ENCODE assay signal across 35 cellular contexts in the genomic region with DNA sequence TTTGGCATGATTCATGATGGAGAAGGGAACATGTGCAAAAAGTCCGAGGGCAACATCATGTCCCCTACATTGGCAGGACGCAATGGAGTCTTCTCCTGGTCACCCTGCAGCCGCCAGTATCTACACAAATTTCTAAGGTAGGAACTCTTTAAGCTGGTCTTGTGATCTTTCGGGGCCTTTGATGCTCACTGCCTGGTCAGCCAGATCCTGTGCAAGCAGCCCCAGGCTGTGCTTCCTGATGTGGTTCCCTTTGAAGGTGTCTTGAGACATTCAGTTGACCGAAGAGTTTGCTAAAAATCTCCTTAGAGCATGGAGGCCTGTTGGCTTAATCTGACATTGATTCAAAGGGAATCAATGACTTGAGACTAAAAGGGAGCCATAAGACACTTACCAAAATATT.
DNase-seq lines count a peak whose midpoint lies in the region; ATAC-seq and TF ChIP-seq lines count a peak whose summit lies in the region.
"Had no signal": no experiment of that assay in that cellular context is flagged by ENCODE, and none has a peak within 500 bp of the region (broad histone marks: within the 10 kb centered on the region; RNA-seq: fewer than 3 reads in every experiment).

No MANE protein-coding gene starts in this region.

- H3K9me3 ChIP-seq in iPS-20b (ENCODE audit: insufficient read depth, low read depth, low read length), result no peaks in the 10 kb centered on the region
- H3K9me3 ChIP-seq in upper lobe of left lung, result no peaks in the 10 kb centered on the region
- H3K9me3 ChIP-seq in PC-3 (ENCODE audit: low read length), result no peaks in the 10 kb centered on the region
- H3K9me3 ChIP-seq: A549, BE2C, Caco-2 had no signal

- H3K27ac Mint-ChIP-seq in GM23338, result no peak overlapping the region
- H3K27ac Mint-ChIP-seq: B cell; CD14-positive monocyte; CD4-positive, alpha-beta memory T cell; CD4-positive, alpha-beta T cell; CD4-positive, CD25-positive, alpha-beta regulatory T cell; CD8-positive, alpha-beta T cell had no signal

- H3K4me3 Mint-ChIP-seq in GM23338, result no peak overlapping the region
- H3K4me3 Mint-ChIP-seq: B cell; CD14-positive monocyte; CD4-positive, alpha-beta memory T cell; CD4-positive, alpha-beta T cell; CD4-positive, CD25-positive, alpha-beta regulatory T cell; CD8-positive, alpha-beta memory T cell; CD8-positive, alpha-beta T cell had no signal

- intact Hi-C loops in PC-3 (cut with micrococcal nuclease), result no loop called here

- H3K4me3 ChIP-seq in GM23338 (no peak overlapping the region), iPS-20b (ENCODE audit: low read length) (peak overlapping the region; percentile 13; the same call in 1 of the 2 replicates), upper lobe of left lung (no peak overlapping the region), PC-3 (ENCODE audit: low read length) (no peak overlapping the region)
- H3K4me3 ChIP-seq: A549; BLaER1; BLaER1 treated with 17β-estradiol and CSF1 and Interleukin-3, amounts not matched to agents 10 nM and 100 nM had no signal

- POLR2A ChIA-PET in PC-3 (lab: Charles Lee; ENCODE audit: unreplicated experiment), result no interaction called here

- TF ChIP-seq POLR2A in upper lobe of left lung (IDR thresholded peaks at IDR 0.05), result no peak

- H3K36me3 ChIP-seq in GM23338 (ENCODE audit: insufficient read depth) (peaks cover 11% of the 10 kb centered on the region; the same call in 1 of the 2 replicates), iPS-20b (ENCODE audit: insufficient read depth, low read depth, low read length) (no peaks in the 10 kb centered on the region), upper lobe of left lung (no peaks in the 10 kb centered on the region), PC-3 (ENCODE audit: low read depth, low read length) (no peaks in the 10 kb centered on the region)
- H3K36me3 ChIP-seq: BE2C; BLaER1; BLaER1 treated with 17β-estradiol and CSF1 and Interleukin-3, amounts not matched to agents 10 nM and 100 nM had no signal

- peaks cover 36% of the 10 kb centered on the region for H3K36me3 Mint-ChIP-seq in GM23338 (ENCODE audit: low read depth)
- H3K36me3 Mint-ChIP-seq: CD14-positive monocyte; CD4-positive, alpha-beta memory T cell; CD4-positive, CD25-positive, alpha-beta regulatory T cell; CD8-positive, alpha-beta memory T cell; CD8-positive, alpha-beta T cell had no signal

- ATAC-seq in GM23338 (no peak), upper lobe of left lung (ENCODE audit: low FRiP score in 2 of 2) (no peak), GM21529 (IDR thresholded peaks at IDR 0.05; ENCODE audit: unreplicated experiment) (no peak), PC-3 (no peak), HG02870 (IDR thresholded peaks at IDR 0.05; ENCODE audit: unreplicated experiment) (no peak)
- ATAC-seq: A549; CD8-positive, alpha-beta T cell had no signal

- H3K4me1 ChIP-seq in GM23338 (ENCODE audit: insufficient read depth), result peaks cover 15% of the 10 kb centered on the region
- peaks cover 12% of the 10 kb centered on the region; the same call in 1 of the 2 replicates for H3K4me1 ChIP-seq in iPS-20b (ENCODE audit: insufficient read depth, low read length)
- H3K4me1 ChIP-seq in upper lobe of left lung, result no peaks in the 10 kb centered on the region
- no peaks in the 10 kb centered on the region for H3K4me1 ChIP-seq in PC-3 (ENCODE audit: insufficient read depth, low read length)
- H3K4me1 ChIP-seq: A549, BE2C, Caco-2 had no signal

- H3F3A ChIP-seq in GM23338 (replicated peaks; ENCODE audit: low read depth), result no peaks in the 10 kb centered on the region
- no peaks in the 10 kb centered on the region for H3F3A ChIP-seq in PC-3 (ENCODE audit: low read length, unreplicated experiment)

- no peak for TF ChIP-seq EP300 in upper lobe of left lung (IDR thresholded peaks at IDR 0.05)

- no peaks in the 10 kb centered on the region for H3K27me3 Mint-ChIP-seq in GM23338 (ENCODE audit: insufficient read depth, low read depth, poor library complexity)
- H3K27me3 Mint-ChIP-seq: B cell; CD4-positive, alpha-beta memory T cell; CD4-positive, alpha-beta T cell had no signal

- CTCF ChIA-PET in PC-3 (lab: Charles Lee), result no interaction called here

- H2AFZ ChIP-seq in GM23338 (no peak overlapping the region), PC-3 (ENCODE audit: low read length) (no peak overlapping the region)

- peak; percentile 77 for DNase-seq in ELF-1 (ENCODE audit: low read depth, low spot score)
- DNase-seq in GM23338 (ENCODE audit: low spot score), result no peak
- peak; percentile 69 for DNase-seq in islet precursor cell
- DNase-seq in upper lobe of left lung, result no peak
- DNase-seq in PC-3, result no peak
- DNase-seq: 8988T; ACHN; AML-193; BE2C; C1 segment of cervical spinal cord; Caco-2; Calu3; CD4-positive, alpha-beta memory T cell; CD4-positive, alpha-beta T cell; CD4-positive, CD25-positive, alpha-beta regulatory T cell; CD8-positive, alpha-beta memory T cell; CD8-positive, alpha-beta T cell; COR-L47; DMS 273 treated with DMSO at 0.1 percent for 48 hours; DMS153; DMS53; DMS79; DMS79 treated with DMSO at 0.1 percent for 48 hours; DND-41; EL had no signal

- peaks cover 23% of the 10 kb centered on the region for H3K4me1 Mint-ChIP-seq in GM23338
- H3K4me1 Mint-ChIP-seq: B cell; CD14-positive monocyte; CD4-positive, alpha-beta memory T cell; CD4-positive, CD25-positive, alpha-beta regulatory T cell; CD8-positive, alpha-beta memory T cell had no signal

- H3K79me2 ChIP-seq in GM23338 (replicated peaks; ENCODE audit: insufficient read depth) (no peaks in the 10 kb centered on the region), PC-3 (ENCODE audit: low read length) (no peaks in the 10 kb centered on the region)

- 0 out of 2 replicates have a peak overlapping the region, but pooled peaks have one; percentile 15 for H3K4me2 ChIP-seq in GM23338
- no peak overlapping the region for H3K4me2 ChIP-seq in PC-3 (ENCODE audit: low read length)
- H3K4me2 ChIP-seq: A549; BLaER1; BLaER1 treated with 17β-estradiol and CSF1 and Interleukin-3, amounts not matched to agents 10 nM and 100 nM had no signal

- no peaks in the 10 kb centered on the region; the same call in 1 of the 3 replicates for H3K9me3 Mint-ChIP-seq in GM23338
- H3K9me3 Mint-ChIP-seq: CD8-positive, alpha-beta T cell had no signal

- no peak overlapping the region for H3K9ac ChIP-seq in iPS-20b (ENCODE audit: low read depth, low read length)
- no peak overlapping the region for H3K9ac ChIP-seq in PC-3 (ENCODE audit: low read length)
- H3K9ac ChIP-seq: BLaER1; BLaER1 treated with 17β-estradiol and CSF1 and Interleukin-3, amounts not matched to agents 10 nM and 100 nM had no signal

- H3K27me3 ChIP-seq in GM23338 (ENCODE audit: insufficient read depth), result no peaks in the 10 kb centered on the region
- no peaks in the 10 kb centered on the region for H3K27me3 ChIP-seq in iPS-20b (ENCODE audit: insufficient read depth, low read length)
- no peaks in the 10 kb centered on the region for H3K27me3 ChIP-seq in upper lobe of left lung
- no peaks in the 10 kb centered on the region for H3K27me3 ChIP-seq in PC-3 (ENCODE audit: low read length)
- H3K27me3 ChIP-seq: BE2C; BLaER1; BLaER1 treated with 17β-estradiol and CSF1 and Interleukin-3, amounts not matched to agents 10 nM and 100 nM had no signal

- TF ChIP-seq CTCF in GM23338 (conservative IDR thresholded peaks at IDR 0.05; ENCODE audit: low read depth in 2 of 2) (no peak), upper lobe of left lung (IDR thresholded peaks at IDR 0.05) (no peak), PC-3 (conservative IDR thresholded peaks at IDR 0.05; ENCODE audit: low read depth, low read length) (no peak)

- 86 to 87% methylated on average over 5 of the region's 5 CpGs for WGBS in upper lobe of left lung, 2 donors

- no TSS peak for BruUV-seq in PC-3 (replicated peaks; lab: Mats Ljungman, UMichigan)

- H3K27ac ChIP-seq in GM23338 (ENCODE audit: low read depth), result no peak overlapping the region
- no peak overlapping the region for H3K27ac ChIP-seq in iPS-20b (ENCODE audit: low read length)
- no peak overlapping the region for H3K27ac ChIP-seq in upper lobe of left lung
- no peak overlapping the region for H3K27ac ChIP-seq in PC-3 (ENCODE audit: low read length)
- H3K27ac ChIP-seq: 22Rv1; A549; BLaER1; BLaER1 treated with 17β-estradiol and CSF1 and Interleukin-3, amounts not matched to agents 10 nM and 100 nM; C4-2B had no signal

- H3K9me2 ChIP-seq in GM23338 (ENCODE audit: insufficient read depth) (peaks cover 9% of the 10 kb centered on the region; the same call in 1 of the 2 replicates), PC-3 (replicated peaks; ENCODE audit: low read length) (no peaks in the 10 kb centered on the region; the same call in 1 of the 2 replicates)

- no peaks in the 10 kb centered on the region for H4K20me1 ChIP-seq in GM23338 (replicated peaks; ENCODE audit: insufficient read depth)
- H4K20me1 ChIP-seq in PC-3 (ENCODE audit: low read length), result no peaks in the 10 kb centered on the region
- H4K20me1 ChIP-seq: BLaER1; BLaER1 treated with 17β-estradiol and CSF1 and Interleukin-3, amounts not matched to agents 10 nM and 100 nM had no signal

TF ChIP-seq in GM23338, 12 proteins besides CTCF, POLR2A, EP300 and RAD21:
- no peak for TF ChIP-seq EZH2phosphoT487 (IDR thresholded peaks at IDR 0.05; ENCODE audit: unreplicated experiment)
- TF ChIP-seq JUNB (IDR thresholded peaks at IDR 0.05; ENCODE audit: unreplicated experiment), result no peak

Comparison
In these comparisons a context has a peak if more than half of its experiments do, and no peak if none do; other contexts are left out.
1. DNase-seq: peak in ELF-1 (single experiment) and islet precursor cell (single experiment); none in GM23338 (single experiment), upper lobe of left lung (0 of 2) and PC-3 (single experiment).